10 cellular contexts compared by ENCODE assay signal in genomic region chr17:27496501-27496943, GRCh38. TPM values are rescaled to one million over a fixed set of nuclear protein-coding genes. Genes with fewer than 3 reads are reported as not detected.
A peak's percentile ranks its signal among the peaks of the same experiment; 100 is the strongest.
DNase-seq lines count a peak whose midpoint lies in the region; ATAC-seq and TF ChIP-seq lines count a peak whose summit lies in the region.
"Had no signal": no experiment of that assay in that cellular context is flagged by ENCODE, and none has a peak within 500 bp of the region (broad histone marks: within the 10 kb centered on the region; RNA-seq: fewer than 3 reads in every experiment).

No MANE protein-coding gene starts in this region.

- H3K36me3 ChIP-seq in thymus (ENCODE audit: control insufficient read depth, insufficient read depth), result no peaks in the 10 kb centered on the region

- peaks cover 12% of the 10 kb centered on the region for H3K9me3 Mint-ChIP-seq in activated T-cell treated with anti-CD3 and anti-CD28 coated beads, Interleukin-2, amount 50 U/mL, for 24 hours

- H3K4me3 Mint-ChIP-seq in activated T-cell treated with anti-CD3 and anti-CD28 coated beads, Interleukin-2, amount 50 U/mL, for 24 hours, result no peak overlapping the region
- H3K4me3 Mint-ChIP-seq: activated CD4-positive, alpha-beta memory T cell treated with anti-CD3 and anti-CD28 coated beads, Interleukin-2, amount 10 ng/mL, durations not matched to agents 7 days and 5 days had no signal

- H3K4me1 ChIP-seq in thymus (ENCODE audit: control insufficient read depth, insufficient read depth, low read length), result no peaks in the 10 kb centered on the region

- TF ChIP-seq POLR2A in GM19193 (IDR thresholded peaks at IDR 0.05; ENCODE audit: extremely low read depth, insufficient read depth, insufficient read length), result peak; percentile 65

- no peak overlapping the region for H3K27ac Mint-ChIP-seq in activated T-cell treated with anti-CD3 and anti-CD28 coated beads, Interleukin-2, amount 50 U/mL, for 24 hours
- H3K27ac Mint-ChIP-seq: activated CD4-positive, alpha-beta memory T cell treated with anti-CD3 and anti-CD28 coated beads, Interleukin-2, amount 10 ng/mL, durations not matched to agents 7 days and 5 days had no signal

- H3K4me1 Mint-ChIP-seq in activated T-cell treated with anti-CD3 and anti-CD28 coated beads, Interleukin-2, amount 50 U/mL, for 24 hours (ENCODE audit: low read depth), result peaks cover 30% of the 10 kb centered on the region
- H3K4me1 Mint-ChIP-seq: activated CD4-positive, alpha-beta memory T cell treated with anti-CD3 and anti-CD28 coated beads, Interleukin-2, amount 10 ng/mL, durations not matched to agents 7 days and 5 days had no signal

- H3K9me3 ChIP-seq in thymus (ENCODE audit: control insufficient read depth), result peaks cover 1% of the 10 kb centered on the region

- 96% methylated on average over 7 of the region's 7 CpGs for WGBS in thymus

- DNase-seq in glomerular visceral epithelial cell (ENCODE audit: extremely low spot score) (peak; percentile 63), superior temporal gyrus (ENCODE audit: extremely low spot score) (no peak), NCI-H345 treated with DMSO at 0.1 percent for 48 hours (lab: John Stamatoyannopoulos, UW; ENCODE audit: unreplicated experiment) (no peak)
- no peak for DNase-seq in activated T-cell treated with anti-CD3 and anti-CD28 coated beads, Interleukin-2, amount 50 U/mL, for 24 hours
- DNase-seq: activated CD4-positive, alpha-beta memory T cell treated with anti-CD3 and anti-CD28 coated beads, Interleukin-2, amount 10 ng/mL, durations not matched to agents 7 days and 5 days; amygdala; stimulated activated CD4-positive, alpha-beta T cell treated with anti-CD3 and anti-CD28 coated beads, Interleukin-4, amount 100 ng/mL, for 1 hour had no signal

- H3K27me3 Mint-ChIP-seq in activated T-cell treated with anti-CD3 and anti-CD28 coated beads, Interleukin-2, amount 50 U/mL, for 24 hours, result no peaks in the 10 kb centered on the region
- H3K27me3 Mint-ChIP-seq: activated CD4-positive, alpha-beta memory T cell treated with anti-CD3 and anti-CD28 coated beads, Interleukin-2, amount 10 ng/mL, durations not matched to agents 7 days and 5 days had no signal

- ATAC-seq in HG03354 (IDR thresholded peaks at IDR 0.05; ENCODE audit: poor library complexity, severe bottlenecking, unreplicated experiment), result peak; percentile 47

- H3K36me3 Mint-ChIP-seq in activated T-cell treated with anti-CD3 and anti-CD28 coated beads, Interleukin-2, amount 50 U/mL, for 24 hours (ENCODE audit: low read depth), result peaks cover 63% of the 10 kb centered on the region

- peak overlapping the region; percentile 53 for H3K27ac ChIP-seq in thymus (ENCODE audit: low read depth)

- no peak overlapping the region for H3K4me3 ChIP-seq in thymus (ENCODE audit: low read length)

- no peaks in the 10 kb centered on the region for H3K27me3 ChIP-seq in thymus (ENCODE audit: control insufficient read depth, insufficient read depth)

RNA-seq across cellular contexts. Expression of gene KSR1, which starts 40.3 kb away (rescaled TPM):
- 32.8 TPM for polyA plus RNA-seq in thymus
